11 cellular contexts compared by ENCODE assay signal in the genomic region with DNA sequence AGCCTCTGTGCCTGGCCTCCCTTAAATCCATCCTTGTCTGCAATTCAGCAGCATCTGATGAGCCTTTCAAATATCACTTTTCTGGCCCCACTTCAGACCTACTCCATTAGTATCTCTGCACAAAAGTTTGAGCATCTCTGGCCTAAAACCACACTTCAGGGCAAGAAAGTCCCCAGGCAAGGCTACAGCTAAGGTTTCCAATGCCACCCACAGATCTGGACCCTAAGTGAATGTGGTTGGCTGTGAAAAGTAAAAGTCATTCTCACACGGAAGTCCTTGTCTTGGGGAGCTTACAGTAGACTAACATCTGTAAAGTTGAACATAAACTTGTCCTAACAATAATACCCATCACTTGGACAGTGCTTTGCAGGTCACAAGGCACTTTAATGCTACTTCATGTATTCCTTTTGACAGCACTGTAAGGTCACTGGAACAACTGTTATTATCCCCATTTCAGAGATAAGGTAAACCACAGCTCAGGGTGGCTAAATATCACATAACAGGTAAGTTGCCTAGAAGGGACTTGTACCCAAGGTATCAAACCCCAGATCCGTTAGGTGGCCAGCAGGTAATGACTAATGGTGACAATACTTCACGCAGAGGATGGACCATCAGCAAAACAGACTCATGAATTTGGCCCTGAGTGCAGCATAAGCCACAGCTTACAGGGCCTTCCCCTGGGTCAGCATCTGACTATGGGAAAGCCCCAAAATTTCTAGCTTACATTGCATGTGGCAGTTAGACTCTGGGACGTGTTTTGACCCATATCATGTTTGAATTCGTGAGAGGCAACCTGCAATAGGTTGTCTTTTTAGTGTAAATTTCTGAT.
A peak's percentile ranks its signal among the peaks of the same experiment; 100 is the strongest.
DNase-seq lines count a peak whose midpoint lies in the region; ATAC-seq and TF ChIP-seq lines count a peak whose summit lies in the region.
"Had no signal": no experiment of that assay in that cellular context is flagged by ENCODE, and none has a peak within 500 bp of the region (broad histone marks: within the 10 kb centered on the region; RNA-seq: fewer than 3 reads in every experiment).

No MANE protein-coding gene starts in this region.

- H3K4me3 ChIP-seq in effector memory CD4-positive, alpha-beta T cell (ENCODE audit: insufficient read depth, low read depth, low read length, poor library complexity, severe bottlenecking) = no peak overlapping the region

- ATAC-seq in GM19043 (IDR thresholded peaks at IDR 0.05; ENCODE audit: low read depth, unreplicated experiment) = peak; percentile 91
- ATAC-seq in HG02623 (IDR thresholded peaks at IDR 0.05; ENCODE audit: unreplicated experiment) = peak; percentile 82
- peak; percentile 93 for ATAC-seq in HG03442 (IDR thresholded peaks at IDR 0.05; ENCODE audit: unreplicated experiment)
- no peak for ATAC-seq in T-helper 17 cell
- ATAC-seq: natural killer cell treated with Interleukin-12 subunit alpha and Interleukin-12 subunit beta and Interleukin-15 and Interleukin-18, amount 100 ng/mL, for 72 hours had no signal

- peak; percentile 67 for DNase-seq in GM10266 (ENCODE audit: extremely low spot score)
- DNase-seq in NOMO-1 treated with DMSO at 0.1 percent for 48 hours (lab: John Stamatoyannopoulos, UW; ENCODE audit: unreplicated experiment) = no peak
- DNase-seq in effector memory CD4-positive, alpha-beta T cell = no peak
- DNase-seq in T-helper 17 cell = no peak
- no peak for DNase-seq in dermis blood vessel endothelial cell
- DNase-seq: activated CD4-positive, alpha-beta T cell treated with anti-CD3 and anti-CD28 coated beads for 48 hours; NCI-H2029 treated with DMSO at 0.1 percent for 48 hours had no signal

- no peaks in the 10 kb centered on the region for H3K9me3 ChIP-seq in effector memory CD4-positive, alpha-beta T cell (ENCODE audit: control insufficient read depth, low read length)
- H3K9me3 ChIP-seq in T-helper 17 cell (ENCODE audit: control insufficient read depth, low read length, poor library complexity, severe bottlenecking) = no peaks in the 10 kb centered on the region

- no peaks in the 10 kb centered on the region for H3K27me3 ChIP-seq in effector memory CD4-positive, alpha-beta T cell (replicated peaks; ENCODE audit: control insufficient read depth, insufficient read depth, low read length, poor library complexity, severe bottlenecking)

- no peak for TF ChIP-seq CTCF in GM10266 (IDR thresholded peaks at IDR 0.05; ENCODE audit: control insufficient read depth, insufficient read depth, low read depth, missing control alignments)

- no peaks in the 10 kb centered on the region for H3K36me3 ChIP-seq in effector memory CD4-positive, alpha-beta T cell (ENCODE audit: control insufficient read depth, insufficient read depth, low read length)

- H3K27me3 Mint-ChIP-seq in T-helper 17 cell = no peaks in the 10 kb centered on the region
- H3K27me3 Mint-ChIP-seq: natural killer cell treated with Interleukin-12 subunit alpha and Interleukin-12 subunit beta and Interleukin-15 and Interleukin-18, amount 100 ng/mL, for 72 hours had no signal

- no peaks in the 10 kb centered on the region for H3K4me1 ChIP-seq in effector memory CD4-positive, alpha-beta T cell (ENCODE audit: control insufficient read depth, insufficient read depth, low read length, poor library complexity, severe bottlenecking)

- no peaks in the 10 kb centered on the region for H3K36me3 Mint-ChIP-seq in T-helper 17 cell (ENCODE audit: low read depth)
- H3K36me3 Mint-ChIP-seq: natural killer cell treated with Interleukin-12 subunit alpha and Interleukin-12 subunit beta and Interleukin-15 and Interleukin-18, amount 100 ng/mL, for 72 hours had no signal

- no peak overlapping the region for H3K27ac ChIP-seq in effector memory CD4-positive, alpha-beta T cell (ENCODE audit: insufficient read depth, low read length, poor library complexity, severe bottlenecking)

- H3K27ac Mint-ChIP-seq in T-helper 17 cell = no peak overlapping the region
- H3K27ac Mint-ChIP-seq: natural killer cell treated with Interleukin-12 subunit alpha and Interleukin-12 subunit beta and Interleukin-15 and Interleukin-18, amount 100 ng/mL, for 72 hours had no signal

- peaks cover 3% of the 10 kb centered on the region for H3K4me1 Mint-ChIP-seq in T-helper 17 cell

- H3K4me3 Mint-ChIP-seq in T-helper 17 cell = no peak overlapping the region
- H3K4me3 Mint-ChIP-seq: natural killer cell treated with Interleukin-12 subunit alpha and Interleukin-12 subunit beta and Interleukin-15 and Interleukin-18, amount 100 ng/mL, for 72 hours had no signal
